8 cellular contexts compared by ENCODE assay signal in genomic region chr6:34238507-34239239, GRCh38. TPM values are rescaled to one million over a fixed set of nuclear protein-coding genes. Genes with fewer than 3 reads are reported as not detected.
DNase-seq lines count a peak whose midpoint lies in the region; ATAC-seq and TF ChIP-seq lines count a peak whose summit lies in the region.

No MANE protein-coding gene starts in this region.

- H3K4me1 Mint-ChIP-seq in activated CD4-positive, alpha-beta T cell treated with anti-CD3 and anti-CD28 coated beads, Interleukin-2, amount 10 ng/mL, durations not matched to agents 24 days and 14 days, result peaks cover 54% of the 10 kb centered on the region
- peaks cover 33% of the 10 kb centered on the region for H3K4me1 Mint-ChIP-seq in T-helper 17 cell

- intact Hi-C loops in activated CD4-positive, alpha-beta T cell treated with anti-CD3 and anti-CD28 coated beads, Interleukin-2, amount 10 ng/mL, durations not matched to agents 24 days and 14 days (cut with micrococcal nuclease), result loop anchor here (10.0 kb wide), 1 partner anchor 454 kb away; the partner anchor contains the start of gene LEMD2
- intact Hi-C loops in stomach (cut with DNase I; ENCODE audit: low total_unique reads), result no loop called here
- intact Hi-C loops in testis (cut with DNase I; ENCODE audit: low total_unique reads), result no loop called here

- H3K27me3 Mint-ChIP-seq in activated CD4-positive, alpha-beta T cell treated with anti-CD3 and anti-CD28 coated beads, Interleukin-2, amount 10 ng/mL, durations not matched to agents 24 days and 14 days, result no peaks in the 10 kb centered on the region
- no peaks in the 10 kb centered on the region for H3K27me3 Mint-ChIP-seq in T-helper 17 cell

- peaks cover 54% of the 10 kb centered on the region for H3K36me3 Mint-ChIP-seq in activated CD4-positive, alpha-beta T cell treated with anti-CD3 and anti-CD28 coated beads, Interleukin-2, amount 10 ng/mL, durations not matched to agents 24 days and 14 days (ENCODE audit: low read depth)
- H3K36me3 Mint-ChIP-seq in T-helper 17 cell (ENCODE audit: low read depth), result no peaks in the 10 kb centered on the region

- H3K9me3 ChIP-seq in T-helper 17 cell (ENCODE audit: control insufficient read depth, low read length, poor library complexity, severe bottlenecking) (no peaks in the 10 kb centered on the region), stomach (no peaks in the 10 kb centered on the region), testis (no peaks in the 10 kb centered on the region)

- H3K27ac ChIP-seq in stomach (peak overlapping the region in 2 of 5 donors; percentile 85 to 91), testis (no peak overlapping the region)

- no peak for TF ChIP-seq CTCF in stomach (IDR thresholded peaks at IDR 0.05)
- no peak for TF ChIP-seq CTCF in testis (IDR thresholded peaks at IDR 0.05)

- H3K27me3 ChIP-seq in stomach (no peaks in the 10 kb centered on the region), testis (no peaks in the 10 kb centered on the region)

- ATAC-seq in T-helper 17 cell, result no peak
- no peak for ATAC-seq in HG03378 (IDR thresholded peaks at IDR 0.05; ENCODE audit: unreplicated experiment)

- WGBS in stomach, 5 donors, result 64 to 85% (median 71%) methylated on average over 12 of the region's 12 CpGs
- WGBS in testis, 2 donors, result 29 to 80% methylated on average over 6 to 12 of the region's 12 CpGs

- peak overlapping the region; percentile 76 for H3K27ac Mint-ChIP-seq in activated CD4-positive, alpha-beta T cell treated with anti-CD3 and anti-CD28 coated beads, Interleukin-2, amount 10 ng/mL, durations not matched to agents 24 days and 14 days
- peak overlapping the region; percentile 89 for H3K27ac Mint-ChIP-seq in T-helper 17 cell

- peaks cover 26 to 58% (median 33%) of the 10 kb centered on the region in 4 donors for H3K4me1 ChIP-seq in stomach
- H3K4me1 ChIP-seq in testis, result no peaks in the 10 kb centered on the region

- TF ChIP-seq EP300 in stomach (IDR thresholded peaks at IDR 0.05), result no peak

- H3K4me3 ChIP-seq in stomach (peak overlapping the region; percentile 65 to 85 (median 75)), testis (peak overlapping the region in 1 of 2 donors; percentile 56)

- H3K36me3 ChIP-seq in stomach (peaks cover 4 to 38% (median 33%) of the 10 kb centered on the region in 4 donors), testis (ENCODE audit: low read depth, missing control alignments) (no peaks in the 10 kb centered on the region)

- H3K4me3 Mint-ChIP-seq in activated CD4-positive, alpha-beta T cell treated with anti-CD3 and anti-CD28 coated beads, Interleukin-2, amount 10 ng/mL, durations not matched to agents 24 days and 14 days, result peak overlapping the region; percentile 83
- peak overlapping the region; percentile 91 for H3K4me3 Mint-ChIP-seq in T-helper 17 cell

- no peak for TF ChIP-seq POLR2A in stomach (IDR thresholded peaks at IDR 0.05)
- TF ChIP-seq POLR2A in testis (IDR thresholded peaks at IDR 0.05), result no peak

- no peaks in the 10 kb centered on the region for H3K9me3 Mint-ChIP-seq in activated CD4-positive, alpha-beta T cell treated with anti-CD3 and anti-CD28 coated beads, Interleukin-2, amount 10 ng/mL, durations not matched to agents 24 days and 14 days

- DNase-seq in activated CD4-positive, alpha-beta T cell treated with anti-CD3 and anti-CD28 coated beads, Interleukin-2, amount 10 ng/mL, durations not matched to agents 24 days and 14 days, result no peak
- no peak for DNase-seq in activated CD4-positive, alpha-beta T cell treated with anti-CD3 and anti-CD28 coated beads, Interleukin-2, amount 50 U/mL, for 1 hour
- DNase-seq in T-helper 17 cell (no peak), hepatic stellate cell (ENCODE audit: low spot score) (peak; percentile 9), stomach (no peak), SW 1271 (lab: John Stamatoyannopoulos, UW) (no peak), testis (no peak)

RNA-seq across cellular contexts. Expression of gene HMGA1, which starts 2.0 kb away (rescaled TPM):
- 509 and 520 TPM in 2 replicates for total RNA-seq in activated CD4-positive, alpha-beta T cell treated with anti-CD3 and anti-CD28 coated beads, Interleukin-2, amount 10 ng/mL, durations not matched to agents 24 days and 14 days
- total RNA-seq in T-helper 17 cell (10 to 100 TPM; 87.5 to 90.3 TPM), stomach (100 to 1,000 TPM in 1 of 5 donors, 10 to 100 TPM in 3, 1 to 10 TPM in 1; 9.3 to 106 (median 33.6) TPM), testis (100 to 1,000 TPM; 136 to 204 TPM)
- polyA plus RNA-seq in stomach (100 to 1,000 TPM in 1 of 3 donors, 10 to 100 TPM in 2; 91.4 to 114 (median 92.6) TPM), testis (ENCODE audit: insufficient read depth, low read depth, low replicate concordance) (184 TPM)

RNA-seq across cellular contexts. Expression of gene SMIM29, which starts 10.1 kb away (rescaled TPM):
- 12.6 and 13.5 TPM in 2 replicates for total RNA-seq in activated CD4-positive, alpha-beta T cell treated with anti-CD3 and anti-CD28 coated beads, Interleukin-2, amount 10 ng/mL, durations not matched to agents 24 days and 14 days
- total RNA-seq in T-helper 17 cell (10 to 100 TPM; 24.3 to 29.2 TPM), stomach (10 to 100 TPM in 2 of 5 donors, 1 to 10 TPM in 3; 2.8 to 49.1 (median 5.3) TPM), testis (10 to 100 TPM; 27.6 to 35.8 TPM)
- polyA plus RNA-seq in stomach (10 to 100 TPM; 30.4 to 41.5 (median 32.1) TPM), testis (ENCODE audit: insufficient read depth, low read depth, low replicate concordance) (19.3 TPM)
